In genomic region chr5:124655943-124656459, GRCh38 we compare ENCODE assay signal across 8 cellular contexts.
DNase-seq lines count a peak whose midpoint lies in the region; ATAC-seq, FAIRE-seq and TF ChIP-seq lines count a peak whose summit lies in the region.

No MANE protein-coding gene starts in this region.

- peak overlapping the region; percentile 78 to 85 for H3K27ac ChIP-seq in A549
- peak overlapping the region; percentile 60 for H3K27ac ChIP-seq in colonic mucosa
- H3K27ac ChIP-seq in mucosa of rectum (ENCODE audit: low read depth in 2 of 2, low read length in 2 of 2), result peak overlapping the region; percentile 84 to 88

- CTCF ChIA-PET in A549 (lab: Yijun Ruan, JAX), result interaction anchor here (1.0 to 1.1 kb wide), 2 partner anchors 9 to 59 kb away, joined by 3 read pairs; no protein-coding TSS in a partner anchor

- no peaks in the 10 kb centered on the region for H3K27me3 ChIP-seq in colonic mucosa
- H3K27me3 ChIP-seq in mucosa of rectum (ENCODE audit: control insufficient read depth in 2 of 2, insufficient read depth in 2 of 2, low read length in 2 of 2), result no peaks in the 10 kb centered on the region

- H3K27me3 Mint-ChIP-seq in effector memory CD8-positive, alpha-beta T cell, result peaks cover 5 to 14% of the 10 kb centered on the region in 2 donors
- peaks cover 22 to 33% (median 31%) of the 10 kb centered on the region in 5 donors for H3K27me3 Mint-ChIP-seq in naive thymus-derived CD8-positive, alpha-beta T cell

- peaks cover 3 to 5% of the 10 kb centered on the region in 2 donors for H3K4me1 Mint-ChIP-seq in effector memory CD8-positive, alpha-beta T cell (ENCODE audit: low read depth in 2 of 2)
- peaks cover 4 to 29% (median 12%) of the 10 kb centered on the region in 4 donors for H3K4me1 Mint-ChIP-seq in naive thymus-derived CD8-positive, alpha-beta T cell

- H3K9me3 ChIP-seq in A549, result no peaks in the 10 kb centered on the region
- no peaks in the 10 kb centered on the region for H3K9me3 ChIP-seq in colonic mucosa
- no peaks in the 10 kb centered on the region for H3K9me3 ChIP-seq in mucosa of rectum (ENCODE audit: control insufficient read depth in 2 of 2, low read length in 2 of 2)

- H3K4me1 ChIP-seq in A549 (peaks cover 73% of the 10 kb centered on the region), colonic mucosa (peaks cover 30% of the 10 kb centered on the region), mucosa of rectum (ENCODE audit: control insufficient read depth in 2 of 2, insufficient read depth in 2 of 2, low read length in 2 of 2) (peaks cover 44 to 54% of the 10 kb centered on the region in 2 donors)

- H3K36me3 ChIP-seq in colonic mucosa (no peaks in the 10 kb centered on the region), mucosa of rectum (ENCODE audit: control insufficient read depth in 2 of 2, insufficient read depth in 2 of 2, low read length in 2 of 2) (no peaks in the 10 kb centered on the region)

- POLR2A ChIA-PET in A549 (lab: Yijun Ruan, JAX), result interaction anchor here (0.5 to 1.3 kb wide), 2 partner anchors 91 to 92 kb away, joined by 3 to 5 read pairs; partner anchors contain the start of gene ZNF608
- POLR2A ChIA-PET in naive thymus-derived CD8-positive, alpha-beta T cell (lab: Charles Lee), result no interaction called here

- intact Hi-C loops in colonic mucosa (cut with DNase I), result no loop called here

- FAIRE-seq in A549 (lab: Jason Lieb, UNC), result peak; percentile 18

- ATAC-seq in A549 (peak; percentile 77 to 86), GM21367 (IDR thresholded peaks at IDR 0.05; ENCODE audit: unreplicated experiment) (no peak)
- ATAC-seq in effector memory CD8-positive, alpha-beta T cell (replicated peaks), result no peak
- no peak for ATAC-seq in naive thymus-derived CD8-positive, alpha-beta T cell

- no peak overlapping the region for H3K27ac Mint-ChIP-seq in effector memory CD8-positive, alpha-beta T cell
- H3K27ac Mint-ChIP-seq in naive thymus-derived CD8-positive, alpha-beta T cell, result no peak overlapping the region

- H3K9me3 Mint-ChIP-seq in effector memory CD8-positive, alpha-beta T cell, result peaks cover 0 to 2% of the 10 kb centered on the region in 2 donors
- H3K9me3 Mint-ChIP-seq in naive thymus-derived CD8-positive, alpha-beta T cell, result peaks cover 0 to 4% (median 0%) of the 10 kb centered on the region in 9 donors

- WGBS in A549 (ENCODE audit: missing lambda C conversion rate), result 2% methylated on average over 5 of the region's 5 CpGs

- TF ChIP-seq EP300 in A549 (IDR thresholded peaks at IDR 0.05), result peak in 1 of 2 experiments; percentile 48; a peak in 1 of 5 replicates

- no peak overlapping the region for H3K4me3 Mint-ChIP-seq in effector memory CD8-positive, alpha-beta T cell
- H3K4me3 Mint-ChIP-seq in naive thymus-derived CD8-positive, alpha-beta T cell, result no peak overlapping the region

- peak overlapping the region; percentile 77 for H3K4me2 ChIP-seq in A549

- no peaks in the 10 kb centered on the region for H3K36me3 Mint-ChIP-seq in effector memory CD8-positive, alpha-beta T cell (ENCODE audit: insufficient read depth)
- H3K36me3 Mint-ChIP-seq in naive thymus-derived CD8-positive, alpha-beta T cell, result peaks cover 0 to 5% (median 0%) of the 10 kb centered on the region in 3 donors

- H3K4me3 ChIP-seq in A549 (0 out of 3 replicates have a peak overlapping the region, but pooled peaks have one; percentile 7), HFF-Myc (replicated peaks; ENCODE audit: low read depth, low read length) (no peak overlapping the region; the same call in 1 of the 2 replicates), colonic mucosa (no peak overlapping the region), mucosa of rectum (ENCODE audit: low read length in 2 of 2) (peak overlapping the region; percentile 53 to 60)

- DNase-seq in A549 (ENCODE audit: low read depth in 1 of 2, low spot score in 1 of 2) (peak; percentile 62 to 91), HFF-Myc (ENCODE audit: extremely low read depth, low read depth) (peak; percentile 90), NCI-H446 (lab: John Stamatoyannopoulos, UW) (peak; percentile 55 to 73), colonic mucosa (peak; percentile 81)
- DNase-seq in effector memory CD8-positive, alpha-beta T cell, result no peak
- DNase-seq in naive thymus-derived CD8-positive, alpha-beta T cell, result no peak

- TF ChIP-seq CTCF in A549 (IDR thresholded peaks at IDR 0.05) (no peak), HFF-Myc (IDR thresholded peaks at IDR 0.05; ENCODE audit: low read depth, low read length, missing control alignments) (no peak), colonic mucosa (IDR thresholded peaks at IDR 0.05) (no peak)

- no peak for TF ChIP-seq POLR2A in A549 (IDR thresholded peaks at IDR 0.05; ENCODE audit: low read length)

- H3K9ac ChIP-seq in colonic mucosa (ENCODE audit: low read depth in 2 of 2, low read length in 2 of 2) (peak overlapping the region in 1 of 2 donors; percentile 64), mucosa of rectum (ENCODE audit: low read depth in 1 of 2, low read length in 2 of 2) (peak overlapping the region in 1 of 2 donors; percentile 54)

- peak; percentile 36 to 54; a peak in 4 of 5 replicates for TF ChIP-seq RAD21 in A549 (conservative IDR thresholded peaks at IDR 0.05 in 1 of 2, IDR thresholded peaks at IDR 0.05 in 1 of 2)

TF ChIP-seq in A549, 52 proteins besides CTCF, POLR2A, EP300 and RAD21:
- TF ChIP-seq NFE2L2 (conservative IDR thresholded peaks at IDR 0.05; ENCODE audit: low read length) (no peak), ESRRA (IDR thresholded peaks at IDR 0.05; ENCODE audit: borderline replicate concordance, low read length) (no peak), MAZ (IDR thresholded peaks at IDR 0.05; ENCODE audit: borderline replicate concordance, low read depth, low read length) (no peak), GATA3 (IDR thresholded peaks at IDR 0.05; ENCODE audit: borderline replicate concordance) (peak; percentile 93), HOXA7 (CRISPR knock-in tag; IDR thresholded peaks at IDR 0.05) (no peak), CHD2 (IDR thresholded peaks at IDR 0.05; ENCODE audit: low read length, partially characterized antibody) (no peak), HOXB13 (CRISPR knock-in tag; IDR thresholded peaks at IDR 0.05; ENCODE audit: low read depth) (no peak), JUNB (IDR thresholded peaks at IDR 0.05) (peak; percentile 55), CBX2 (IDR thresholded peaks at IDR 0.05; ENCODE audit: borderline replicate concordance, low read depth) (no peak), RCOR1 (IDR thresholded peaks at IDR 0.05; ENCODE audit: low read depth, low read length) (no peak), CEBPB (IDR thresholded peaks at IDR 0.05) (0 out of 4 replicates have a peak, but pooled peaks of 1 of the 2 experiments have one; percentile 34), NR3C1 (IDR thresholded peaks at IDR 0.05) (no peak), JUN (IDR thresholded peaks at IDR 0.05) (peak; percentile 57 to 80; a peak in 2 of 5 replicates), ZNF302 (CRISPR knock-in tag; IDR thresholded peaks at IDR 0.05) (no peak), MAX (IDR thresholded peaks at IDR 0.05) (peak; percentile 66; the same call in 1 of the 2 replicates), USF2 (IDR thresholded peaks at IDR 0.05) (peak; percentile 77), SMC3 (IDR thresholded peaks at IDR 0.05) (peak; percentile 32; the same call in 2 of the 3 replicates), BCL3 (IDR thresholded peaks at IDR 0.05) (0 out of 3 replicates have a peak, but pooled peaks have one; percentile 41), FOSL2 (IDR thresholded peaks at IDR 0.05) (peak; percentile 45; the same call in 1 of the 2 replicates), FOSL2 (CRISPR knock-in tag; IDR thresholded peaks at IDR 0.05) (peak; percentile 82), FOXS1 (CRISPR knock-in tag; IDR thresholded peaks at IDR 0.05) (no peak), PHF8 (IDR thresholded peaks at IDR 0.05; ENCODE audit: borderline replicate concordance, low read depth) (no peak), FOSB (CRISPR knock-in tag; IDR thresholded peaks at IDR 0.05) (no peak), MAFK (IDR thresholded peaks at IDR 0.05; ENCODE audit: partially characterized antibody) (no peak), KDM5A (IDR thresholded peaks at IDR 0.05) (no peak)

Comparison
In these comparisons a context has a peak if more than half of its experiments do, and no peak if none do; other contexts are left out.
1. ATAC-seq: peak in A549 (2 of 2); none in effector memory CD8-positive, alpha-beta T cell (single experiment), naive thymus-derived CD8-positive, alpha-beta T cell (0 of 2) and GM21367 (single experiment).
2. DNase-seq: peak in A549 (2 of 2), HFF-Myc (single experiment), NCI-H446 (2 of 2) and colonic mucosa (single experiment); none in effector memory CD8-positive, alpha-beta T cell (0 of 3) and naive thymus-derived CD8-positive, alpha-beta T cell (0 of 10).
3. H3K4me3 ChIP-seq: peak in A549 (single experiment) and mucosa of rectum (2 of 2); none in HFF-Myc (single experiment) and colonic mucosa (single experiment).
4. Peak in every context shown above with its lines, with median percentiles within 50 percentile points of each other: H3K27ac ChIP-seq.